Comparison of ENCODE assay signal across 25 cellular contexts in genomic region chr1:15248238-15248637, GRCh38. TPM values are rescaled to one million over a fixed set of nuclear protein-coding genes. Genes with fewer than 3 reads are reported as not detected.
DNase-seq lines count a peak whose midpoint lies in the region; ATAC-seq and TF ChIP-seq lines count a peak whose summit lies in the region.
"Had no signal": no experiment of that assay in that cellular context is flagged by ENCODE, and none has a peak within 500 bp of the region (broad histone marks: within the 10 kb centered on the region; RNA-seq: fewer than 3 reads in every experiment).

No MANE protein-coding gene starts in this region.

- H4K20me1 ChIP-seq in MM.1S (ENCODE audit: insufficient read depth, low read length) (no peaks in the 10 kb centered on the region), neural progenitor cell (ENCODE audit: low read depth) (no peaks in the 10 kb centered on the region)

- H3K36me3 ChIP-seq in MM.1S (replicated peaks; ENCODE audit: insufficient read depth, low read length): no peaks in the 10 kb centered on the region
- no peaks in the 10 kb centered on the region for H3K36me3 ChIP-seq in neural progenitor cell
- H3K36me3 ChIP-seq: breast epithelium, HAP-1, vagina had no signal

- no peak for DNase-seq in activated T-cell treated with anti-CD3 and anti-CD28 coated beads, Interleukin-2, amount 50 U/mL, for 4 hours
- no peak for DNase-seq in activated T-cell treated with anti-CD3 and anti-CD28 coated beads, Interleukin-2, amount 50 U/mL, for 48 hours
- DNase-seq in MM.1S (no peak), neural progenitor cell (ENCODE audit: low spot score) (no peak), cerebellar cortex (ENCODE audit: low spot score) (no peak), SHP77 treated with DMSO at 0.1 percent for 48 hours (lab: John Stamatoyannopoulos, UW) (no peak), retina (no peak)
- DNase-seq in activated naive CD8-positive, alpha-beta T cell treated with anti-CD3 and anti-CD28 coated beads for 36 hours: peak; percentile 13
- DNase-seq: activated CD8-positive, alpha-beta memory T cell treated with anti-CD3 and anti-CD28 coated beads, Interleukin-2, amount 10 ng/mL, durations not matched to agents 7 days and 5 days; foreskin fibroblast; kidney; NCI-H1105 treated with DMSO at 0.1 percent for 48 hours; NCI-H2107; nephron progenitor cell; small intestine; stimulated activated CD4-positive, alpha-beta T cell treated with anti-CD3 and anti-CD28 coated beads, Interleukin-2, amount 100 ng/mL, for 48 hours had no signal

- peaks cover 33% of the 10 kb centered on the region for H3K4me1 ChIP-seq in MM.1S (ENCODE audit: low read length)
- H3K4me1 ChIP-seq in neural progenitor cell: peaks cover 14% of the 10 kb centered on the region
- H3K4me1 ChIP-seq: breast epithelium, HAP-1 had no signal

- H3K4me3 ChIP-seq in MM.1S (ENCODE audit: low read length) (no peak overlapping the region), neural progenitor cell (no peak overlapping the region)
- H3K4me3 ChIP-seq: HAP-1 had no signal

- H3K4me2 ChIP-seq in MM.1S (ENCODE audit: low read depth, low read length) (peak overlapping the region; percentile 86; the same call in 1 of the 2 replicates), neural progenitor cell (peak overlapping the region; percentile 90)

- peaks cover 28% of the 10 kb centered on the region for H3F3A ChIP-seq in MM.1S (ENCODE audit: insufficient read depth, low read length)
- H3F3A ChIP-seq in neural progenitor cell (ENCODE audit: low read depth): peaks cover 13% of the 10 kb centered on the region

- H2AFZ ChIP-seq in MM.1S (ENCODE audit: low read length) (no peak overlapping the region), neural progenitor cell (replicated peaks) (no peak overlapping the region)

- H3K9ac ChIP-seq in MM.1S (ENCODE audit: low read length) (no peak overlapping the region), neural progenitor cell (no peak overlapping the region)

- H3K27ac ChIP-seq in MM.1S (ENCODE audit: low read length): peak overlapping the region; percentile 78; the same call in 1 of the 2 replicates
- no peak overlapping the region for H3K27ac ChIP-seq in neural progenitor cell
- H3K27ac ChIP-seq: C4-2B, epithelial cell of prostate, hepatocyte, vagina, VCaP had no signal

- H3K9me2 ChIP-seq in MM.1S (replicated peaks; ENCODE audit: insufficient read depth, low read length): no peaks in the 10 kb centered on the region

- H3K27me3 ChIP-seq in MM.1S (replicated peaks; ENCODE audit: insufficient read depth, low read length) (peaks cover 35% of the 10 kb centered on the region), neural progenitor cell (peaks cover 4% of the 10 kb centered on the region)
- H3K27me3 ChIP-seq: breast epithelium, vagina had no signal

- peaks cover 33% of the 10 kb centered on the region for H3K27me3 Mint-ChIP-seq in activated T-cell treated with anti-CD3 and anti-CD28 coated beads, Interleukin-2, amount 50 U/mL, for 4 hours (ENCODE audit: low read depth)
- peaks cover 50% of the 10 kb centered on the region for H3K27me3 Mint-ChIP-seq in activated naive CD8-positive, alpha-beta T cell treated with anti-CD3 and anti-CD28 coated beads for 36 hours
- H3K27me3 Mint-ChIP-seq in neural progenitor cell (ENCODE audit: insufficient read depth, low read depth): peaks cover 10% of the 10 kb centered on the region

- H3K36me3 Mint-ChIP-seq in activated T-cell treated with anti-CD3 and anti-CD28 coated beads, Interleukin-2, amount 50 U/mL, for 4 hours (ENCODE audit: insufficient read depth): no peaks in the 10 kb centered on the region
- peaks cover 31% of the 10 kb centered on the region for H3K36me3 Mint-ChIP-seq in activated naive CD8-positive, alpha-beta T cell treated with anti-CD3 and anti-CD28 coated beads for 36 hours
- H3K36me3 Mint-ChIP-seq in neural progenitor cell: peaks cover 2% of the 10 kb centered on the region
- H3K36me3 Mint-ChIP-seq: T-cell had no signal

- TF ChIP-seq CTCF in MM.1S (IDR thresholded peaks at IDR 0.05; ENCODE audit: low read length): no peak
- TF ChIP-seq CTCF in neural progenitor cell (IDR thresholded peaks at IDR 0.05): no peak

- peaks cover 52% of the 10 kb centered on the region for H3K4me1 Mint-ChIP-seq in activated T-cell treated with anti-CD3 and anti-CD28 coated beads, Interleukin-2, amount 50 U/mL, for 4 hours (ENCODE audit: low read depth)
- H3K4me1 Mint-ChIP-seq in activated naive CD8-positive, alpha-beta T cell treated with anti-CD3 and anti-CD28 coated beads for 36 hours: peaks cover 64% of the 10 kb centered on the region
- peaks cover 50% of the 10 kb centered on the region for H3K4me1 Mint-ChIP-seq in neural progenitor cell

- peak overlapping the region; percentile 71 for H3K4me3 Mint-ChIP-seq in activated T-cell treated with anti-CD3 and anti-CD28 coated beads, Interleukin-2, amount 50 U/mL, for 4 hours
- no peak overlapping the region for H3K4me3 Mint-ChIP-seq in activated naive CD8-positive, alpha-beta T cell treated with anti-CD3 and anti-CD28 coated beads for 36 hours
- peak overlapping the region; percentile 90 for H3K4me3 Mint-ChIP-seq in neural progenitor cell

- peak overlapping the region; percentile 88 for H3K27ac Mint-ChIP-seq in activated naive CD8-positive, alpha-beta T cell treated with anti-CD3 and anti-CD28 coated beads for 36 hours
- H3K27ac Mint-ChIP-seq in neural progenitor cell: no peak overlapping the region
- H3K27ac Mint-ChIP-seq: nephron progenitor cell had no signal

- ATAC-seq in activated T-cell treated with anti-CD3 and anti-CD28 coated beads, Interleukin-2, amount 50 U/mL, for 4 hours: no peak

- H3K79me2 ChIP-seq in MM.1S (ENCODE audit: low read length) (no peaks in the 10 kb centered on the region), neural progenitor cell (ENCODE audit: low read depth) (no peaks in the 10 kb centered on the region)
- H3K79me2 ChIP-seq: hepatocyte had no signal

- H3K9me3 Mint-ChIP-seq in activated T-cell treated with anti-CD3 and anti-CD28 coated beads, Interleukin-2, amount 50 U/mL, for 4 hours: peaks cover 5% of the 10 kb centered on the region
- H3K9me3 Mint-ChIP-seq in activated naive CD8-positive, alpha-beta T cell treated with anti-CD3 and anti-CD28 coated beads for 36 hours: peaks cover 30% of the 10 kb centered on the region
- peaks cover 10% of the 10 kb centered on the region for H3K9me3 Mint-ChIP-seq in neural progenitor cell
- H3K9me3 Mint-ChIP-seq: T-cell had no signal

- H3K9me3 ChIP-seq in MM.1S (replicated peaks; ENCODE audit: insufficient read depth, low read length) (no peaks in the 10 kb centered on the region), neural progenitor cell (ENCODE audit: low read depth) (no peaks in the 10 kb centered on the region)
- H3K9me3 ChIP-seq: breast epithelium, HAP-1, vagina had no signal

RNA-seq across cellular contexts. Expression of gene FHAD1, which starts 1.2 kb away (rescaled TPM):
- under 1 TPM; 0.08 to 0.50 (median 0.20) TPM for total RNA-seq in activated T-cell treated with anti-CD3 and anti-CD28 coated beads, Interleukin-2, amount 50 U/mL, for 4 hours
- under 1 TPM; 0.49 to 0.70 TPM for total RNA-seq in activated naive CD8-positive, alpha-beta T cell treated with anti-CD3 and anti-CD28 coated beads for 36 hours
- 2.9 and 9.1 TPM in 2 replicates for total RNA-seq in neural progenitor cell (ENCODE audit: low replicate concordance)
- total RNA-seq: activated CD8-positive, alpha-beta memory T cell treated with anti-CD3 and anti-CD28 coated beads, Interleukin-2, amount 10 ng/mL, durations not matched to agents 7 days and 5 days; Right ventricle myocardium inferior; vagina had no signal
